Comparison of ENCODE assay signal across 14 cellular contexts in genomic region chr20:35711588-35712209, GRCh38. TPM values are rescaled to one million over a fixed set of nuclear protein-coding genes. Genes with fewer than 3 reads are reported as not detected.
A peak's percentile ranks its signal among the peaks of the same experiment; 100 is the strongest.
DNase-seq lines count a peak whose midpoint lies in the region; ATAC-seq and TF ChIP-seq lines count a peak whose summit lies in the region.
"Had no signal": no experiment of that assay in that cellular context is flagged by ENCODE, and none has a peak within 500 bp of the region (broad histone marks: within the 10 kb centered on the region; RNA-seq: fewer than 3 reads in every experiment).

No MANE protein-coding gene starts in this region.

- peak overlapping the region in 2 of 4 donors; percentile 11 to 33 for H3K4me3 Mint-ChIP-seq in IgD-negative memory B cell
- no peak overlapping the region for H3K4me3 Mint-ChIP-seq in osteocyte (ENCODE audit: unreplicated experiment)

- H3K4me1 ChIP-seq in adipocyte (ENCODE audit: control insufficient read depth, insufficient read depth, low read length) (peaks cover 39% of the 10 kb centered on the region), mucosa of descending colon (ENCODE audit: low read depth) (no peaks in the 10 kb centered on the region)

- H3K27me3 ChIP-seq in adipocyte (replicated peaks; ENCODE audit: control insufficient read depth, insufficient read depth, low read length) = no peaks in the 10 kb centered on the region

- H3K36me3 ChIP-seq in adipocyte (ENCODE audit: control insufficient read depth, insufficient read depth, low read length, severe bottlenecking) (peaks cover 99% of the 10 kb centered on the region), mucosa of descending colon (ENCODE audit: low read depth) (peaks cover 37% of the 10 kb centered on the region)

- no peaks in the 10 kb centered on the region for H3K36me3 Mint-ChIP-seq in IgD-negative memory B cell
- peaks cover 53% of the 10 kb centered on the region for H3K36me3 Mint-ChIP-seq in osteocyte (ENCODE audit: unreplicated experiment)

- H3K9me3 Mint-ChIP-seq in IgD-negative memory B cell (no peaks in the 10 kb centered on the region), osteocyte (ENCODE audit: unreplicated experiment) (no peaks in the 10 kb centered on the region)

- peak; percentile 81 for ATAC-seq in activated CD4-positive, CD25-positive, alpha-beta regulatory T cell treated with anti-CD3 and anti-CD28 coated beads, Interleukin-2, amount 50 U/mL, for 24 hours
- ATAC-seq in mucosa of descending colon = no peak

- intact Hi-C loops in mucosa of descending colon (cut with DNase I, micrococcal nuclease) = no loop called here

- H3K4me1 Mint-ChIP-seq in IgD-negative memory B cell = peaks cover 20 to 45% (median 30%) of the 10 kb centered on the region in 3 donors
- H3K4me1 Mint-ChIP-seq in osteocyte (ENCODE audit: unreplicated experiment) = peaks cover 7% of the 10 kb centered on the region

- H3K9ac ChIP-seq in adipocyte (ENCODE audit: low read length) = peak overlapping the region; percentile 36

- H3K9me3 ChIP-seq in adipocyte (ENCODE audit: control insufficient read depth, low read length) (no peaks in the 10 kb centered on the region), mucosa of descending colon (no peaks in the 10 kb centered on the region)

- H3K27me3 Mint-ChIP-seq in IgD-negative memory B cell (no peaks in the 10 kb centered on the region), osteocyte (ENCODE audit: unreplicated experiment) (no peaks in the 10 kb centered on the region)

- H3K27ac Mint-ChIP-seq in IgD-negative memory B cell (peak overlapping the region; percentile 67 to 90 (median 87)), osteocyte (ENCODE audit: unreplicated experiment) (peak overlapping the region; percentile 8)

- no peak overlapping the region for H3K4me3 ChIP-seq in adipocyte (ENCODE audit: low read length)
- no peak overlapping the region for H3K4me3 ChIP-seq in mucosa of descending colon

- DNase-seq in activated CD4-positive, CD25-positive, alpha-beta regulatory T cell treated with anti-CD3 and anti-CD28 coated beads, Interleukin-2, amount 50 U/mL, for 72 hours = no peak
- DNase-seq in adipocyte (ENCODE audit: low read depth) = no peak
- DNase-seq in osteocyte (ENCODE audit: extremely low spot score, unreplicated experiment) = no peak
- DNase-seq in SHP77 treated with DMSO at 0.1 percent for 48 hours (lab: John Stamatoyannopoulos, UW) = no peak
- DNase-seq in mucosa of descending colon = no peak
- DNase-seq in NCI-H1105 treated with DMSO at 0.1 percent for 48 hours (lab: John Stamatoyannopoulos, UW) = no peak
- DNase-seq: aorta, head of caudate nucleus, KBM-7, kidney, NCI-H1105, posterior cingulate gyrus had no signal

- TF ChIP-seq CTCF in osteocyte (IDR thresholded peaks at IDR 0.05) (no peak), mucosa of descending colon (IDR thresholded peaks at IDR 0.05) (no peak)

RNA-seq across cellular contexts. Expression of gene ROMO1, which starts 12.5 kb away (rescaled TPM):
- polyA plus RNA-seq in IgD-negative memory B cell = 323 TPM
- total RNA-seq in osteocyte (110 and 116 TPM in 2 replicates), mucosa of descending colon (100 to 1,000 TPM; 112 to 147 (median 137) TPM)

RNA-seq across cellular contexts. Expression of gene NFS1, which starts 12.5 kb away (rescaled TPM):
- 18.1 TPM for polyA plus RNA-seq in IgD-negative memory B cell
- 26.0 and 29.4 TPM in 2 replicates for total RNA-seq in osteocyte
- total RNA-seq in mucosa of descending colon = 10 to 100 TPM; 31.2 to 42.8 (median 32.1) TPM

RNA-seq across cellular contexts. Expression of gene RBM39, which starts 30.4 kb away (rescaled TPM):
- polyA plus RNA-seq in IgD-negative memory B cell = 191 TPM
- total RNA-seq in osteocyte (324 and 329 TPM in 2 replicates), mucosa of descending colon (100 to 1,000 TPM; 226 to 303 (median 300) TPM)

RNA-seq across cellular contexts. Expression of gene CPNE1, which starts 47.0 kb away (rescaled TPM):
- 306 TPM for polyA plus RNA-seq in IgD-negative memory B cell
- total RNA-seq in osteocyte = 164 and 180 TPM in 2 replicates
- 100 to 1,000 TPM; 117 to 188 (median 128) TPM for total RNA-seq in mucosa of descending colon

RNA-seq across cellular contexts. Expression of gene RBM12, which starts 47.0 kb away (rescaled TPM):
- 36.9 TPM for polyA plus RNA-seq in IgD-negative memory B cell
- total RNA-seq in osteocyte = 85.5 and 97.3 TPM in 2 replicates
- 10 to 100 TPM; 68.3 to 72.5 (median 70.6) TPM for total RNA-seq in mucosa of descending colon
